9 cellular contexts compared by ENCODE assay signal in genomic region chr19:5827342-5827890, GRCh38. TPM values are rescaled to one million over a fixed set of nuclear protein-coding genes. Genes with fewer than 3 reads are reported as not detected.
DNase-seq lines count a peak whose midpoint lies in the region; ATAC-seq and TF ChIP-seq lines count a peak whose summit lies in the region.
"Had no signal": no experiment of that assay in that cellular context is flagged by ENCODE, and none has a peak within 500 bp of the region (broad histone marks: within the 10 kb centered on the region; RNA-seq: fewer than 3 reads in every experiment).

No MANE protein-coding gene starts in this region.

- no peak for TF ChIP-seq POLR2A in adrenal gland (IDR thresholded peaks at IDR 0.05)
- no peak for TF ChIP-seq POLR2A in right lobe of liver (IDR thresholded peaks at IDR 0.05)
- TF ChIP-seq POLR2A in suprapubic skin (IDR thresholded peaks at IDR 0.05), result no peak

- ATAC-seq in activated T-cell treated with anti-CD3 and anti-CD28 coated beads, Interleukin-2, amount 50 U/mL, for 72 hours (replicated peaks in 1 of 2), result no peak
- ATAC-seq in right lobe of liver (peak in 1 of 4 donors; percentile 0), HG03520 (IDR thresholded peaks at IDR 0.05; ENCODE audit: unreplicated experiment) (no peak)

- peak overlapping the region; percentile 98 to 100 for H3K4me3 Mint-ChIP-seq in activated T-cell treated with anti-CD3 and anti-CD28 coated beads, Interleukin-2, amount 50 U/mL, for 72 hours

- no peaks in the 10 kb centered on the region for H3K27me3 Mint-ChIP-seq in activated T-cell treated with anti-CD3 and anti-CD28 coated beads, Interleukin-2, amount 50 U/mL, for 72 hours (ENCODE audit: low read depth)

- H3K27ac ChIP-seq in adrenal gland (peak overlapping the region in 4 of 5 donors; percentile 56 to 90 (median 76)), right lobe of liver (peak overlapping the region in 2 of 3 donors; percentile 31 to 83), suprapubic skin (peak overlapping the region; percentile 81)

- peaks cover 2% of the 10 kb centered on the region in 2 donors for H3K36me3 Mint-ChIP-seq in activated T-cell treated with anti-CD3 and anti-CD28 coated beads, Interleukin-2, amount 50 U/mL, for 72 hours (ENCODE audit: insufficient read depth in 2 of 2)

- 10 to 42% (median 24%) methylated on average over 8 to 37 of the region's 37 CpGs for WGBS in adrenal gland, 4 donors
- 42% methylated on average over 9 of the region's 37 CpGs for WGBS in right lobe of liver (ENCODE audit: insufficient coverage, low coverage, low lambda C conversion rate, missing lambda C conversion rate)
- 43% methylated on average over 12 of the region's 37 CpGs for whole genome bisulfite sequencing in suprapubic skin

- intact Hi-C loops in adrenal gland (cut with DNase I), result no loop called here
- intact Hi-C loops in right lobe of liver (cut with DNase I), result no loop called here
- intact Hi-C loops in posterior vena cava (cut with DNase I), result no loop called here

- H3K27me3 ChIP-seq in adrenal gland, result no peaks in the 10 kb centered on the region
- H3K27me3 ChIP-seq in right lobe of liver, result no peaks in the 10 kb centered on the region
- peaks cover 5% of the 10 kb centered on the region for H3K27me3 ChIP-seq in suprapubic skin

- no peaks in the 10 kb centered on the region for H3K9me3 Mint-ChIP-seq in activated T-cell treated with anti-CD3 and anti-CD28 coated beads, Interleukin-2, amount 50 U/mL, for 72 hours

- H3K9me3 ChIP-seq in adrenal gland (replicated peaks in 1 of 3) (no peaks in the 10 kb centered on the region), right lobe of liver (no peaks in the 10 kb centered on the region), suprapubic skin (no peaks in the 10 kb centered on the region)

- H3K4me3 ChIP-seq in adrenal gland (peak overlapping the region in 1 of 4 donors; percentile 56), right lobe of liver (peak overlapping the region in 2 of 3 donors; percentile 59 to 63), suprapubic skin (peak overlapping the region; percentile 54)

- TF ChIP-seq CTCF in adrenal gland (IDR thresholded peaks at IDR 0.05) (no peak), right lobe of liver (IDR thresholded peaks at IDR 0.05) (no peak), suprapubic skin (IDR thresholded peaks at IDR 0.05) (no peak)

- peak overlapping the region; percentile 99 for H3K27ac Mint-ChIP-seq in activated T-cell treated with anti-CD3 and anti-CD28 coated beads, Interleukin-2, amount 50 U/mL, for 72 hours

- no peaks in the 10 kb centered on the region for H3K36me3 ChIP-seq in adrenal gland (replicated peaks in 1 of 2)
- no peaks in the 10 kb centered on the region for H3K36me3 ChIP-seq in right lobe of liver
- no peaks in the 10 kb centered on the region for H3K36me3 ChIP-seq in suprapubic skin

- H3K4me1 ChIP-seq in adrenal gland (replicated peaks in 1 of 2) (peaks cover 14 to 18% of the 10 kb centered on the region in 2 donors), right lobe of liver (peaks cover 0 to 16% (median 4%) of the 10 kb centered on the region in 4 donors), suprapubic skin (peaks cover 35% of the 10 kb centered on the region)

- peaks cover 8% of the 10 kb centered on the region for H3K4me1 Mint-ChIP-seq in activated T-cell treated with anti-CD3 and anti-CD28 coated beads, Interleukin-2, amount 50 U/mL, for 72 hours (ENCODE audit: low read depth)

- peak in 1 of 2 donors; percentile 7 for DNase-seq in activated T-cell treated with anti-CD3 and anti-CD28 coated beads, Interleukin-2, amount 50 U/mL, for 72 hours
- no peak for DNase-seq in activated T-cell treated with anti-CD3 and anti-CD28 coated beads, Interleukin-2, amount 50 U/mL, for 48 hours
- DNase-seq in adrenal gland (peak in 3 of 7 donors; percentile 25 to 54 (median 46)), right lobe of liver (no peak), suprapubic skin (ENCODE audit: low spot score in 2 of 2) (no peak), posterior vena cava (ENCODE audit: low spot score) (no peak)
- no peak for DNase-seq in activated CD8-positive, alpha-beta memory T cell treated with anti-CD3 and anti-CD28 coated beads, Interleukin-2, amount 50 U/mL, for 48 hours

- no peak for TF ChIP-seq EP300 in suprapubic skin (IDR thresholded peaks at IDR 0.05)

RNA-seq across cellular contexts. Expression of gene FUT6, which starts 12.1 kb away (rescaled TPM):
- under 1 TPM in 1 of 2 donors, not detected in 1; 0.21 TPM for total RNA-seq in activated T-cell treated with anti-CD3 and anti-CD28 coated beads, Interleukin-2, amount 50 U/mL, for 72 hours
- not detected for total RNA-seq in adrenal gland
- polyA plus RNA-seq in adrenal gland, result under 1 TPM in 1 of 3 donors, not detected in 2; 0.03 TPM
- total RNA-seq in right lobe of liver, result 10 to 100 TPM in 2 of 6 experiments, 1 to 10 TPM in 4; 2.3 to 28.1 (median 9.7) TPM
- total RNA-seq in suprapubic skin, result 1 to 10 TPM in 1 of 4 donors, under 1 TPM in 1, not detected in 2; 0.25 to 1.4 TPM
- total RNA-seq in posterior vena cava, result not detected
- total RNA-seq: RPMI7951 had no signal

RNA-seq across cellular contexts. Expression of gene NRTN, which starts 22.5 kb away (rescaled TPM):
- 1 to 10 TPM; 2.7 to 3.7 TPM for total RNA-seq in activated T-cell treated with anti-CD3 and anti-CD28 coated beads, Interleukin-2, amount 50 U/mL, for 72 hours
- total RNA-seq in adrenal gland (10 to 100 TPM in 5 of 8 donors, 1 to 10 TPM in 3; 4.5 to 26.8 (median 13.0) TPM), right lobe of liver (10 to 100 TPM in 3 of 6 experiments, 1 to 10 TPM in 3; 4.7 to 11.6 (median 9.8) TPM), suprapubic skin (1 to 10 TPM; 3.7 to 9.1 (median 6.6) TPM), posterior vena cava (under 1 TPM in 1 of 2 donors, not detected in 1; 0.52 TPM)
- polyA plus RNA-seq in adrenal gland, result 1 to 10 TPM; 4.9 to 9.0 (median 8.7) TPM
- total RNA-seq: RPMI7951 had no signal

RNA-seq across cellular contexts. Expression of gene FUT3, which starts 23.8 kb away (rescaled TPM):
- total RNA-seq in activated T-cell treated with anti-CD3 and anti-CD28 coated beads, Interleukin-2, amount 50 U/mL, for 72 hours, result 1 to 10 TPM; 1.7 to 3.6 TPM
- under 1 TPM in 2 of 8 donors, not detected in 6; 0.14 to 0.15 TPM for total RNA-seq in adrenal gland
- polyA plus RNA-seq in adrenal gland, result under 1 TPM in 2 of 3 donors, not detected in 1; 0.16 to 0.20 TPM
- total RNA-seq in right lobe of liver, result 1 to 10 TPM in 1 of 6 experiments, under 1 TPM in 5; 0.19 to 1.4 (median 0.33) TPM
- 1 to 10 TPM in 3 of 4 donors, under 1 TPM in 1; 0.93 to 3.6 (median 1.4) TPM for total RNA-seq in suprapubic skin
- not detected for total RNA-seq in posterior vena cava
- total RNA-seq: RPMI7951 had no signal

RNA-seq across cellular contexts. Expression of gene DUS3L, which starts 36.5 kb away (rescaled TPM):
- total RNA-seq in activated T-cell treated with anti-CD3 and anti-CD28 coated beads, Interleukin-2, amount 50 U/mL, for 72 hours, result 10 to 100 TPM; 40.7 to 55.8 TPM
- 10 to 100 TPM; 15.5 to 48.3 (median 31.5) TPM for total RNA-seq in adrenal gland
- 100 to 1,000 TPM in 1 of 3 donors, 10 to 100 TPM in 2; 10.9 to 142 (median 90.2) TPM for polyA plus RNA-seq in adrenal gland
- total RNA-seq in right lobe of liver, result 10 to 100 TPM; 14.7 to 28.6 (median 20.5) TPM
- total RNA-seq in suprapubic skin, result 10 to 100 TPM; 28.8 to 58.5 (median 43.8) TPM
- total RNA-seq in posterior vena cava, result 10 to 100 TPM; 19.1 to 27.6 TPM

RNA-seq across cellular contexts. Expression of gene PRR22, which starts 42.9 kb away (rescaled TPM):
- total RNA-seq in activated T-cell treated with anti-CD3 and anti-CD28 coated beads, Interleukin-2, amount 50 U/mL, for 72 hours, result 1 to 10 TPM; 4.6 to 4.7 TPM
- total RNA-seq in adrenal gland (1 to 10 TPM in 5 of 8 donors, under 1 TPM in 3; 0.28 to 2.9 (median 1.2) TPM), right lobe of liver (1 to 10 TPM; 1.7 to 3.3 (median 2.1) TPM), suprapubic skin (1 to 10 TPM; 2.0 to 5.1 (median 3.6) TPM), posterior vena cava (1 to 10 TPM in 1 of 2 donors, under 1 TPM in 1; 1.00 to 2.2 TPM)
- polyA plus RNA-seq in adrenal gland, result 10 to 100 TPM in 2 of 3 donors, not detected in 1; 11.6 to 16.7 TPM
